In genomic region chr1:20589331-20590312, GRCh38 we compare ENCODE assay signal across 11 cellular contexts. TPM values are rescaled to one million over a fixed set of nuclear protein-coding genes. Genes with fewer than 3 reads are reported as not detected.
A peak's percentile ranks its signal among the peaks of the same experiment; 100 is the strongest.
DNase-seq lines count a peak whose midpoint lies in the region; ATAC-seq, FAIRE-seq and TF ChIP-seq lines count a peak whose summit lies in the region.
"Had no signal": no experiment of that assay in that cellular context is flagged by ENCODE, and none has a peak within 500 bp of the region (broad histone marks: within the 10 kb centered on the region; RNA-seq: fewer than 3 reads in every experiment).

No MANE protein-coding gene starts in this region.

- peak overlapping the region; percentile 25 for H3K4me2 ChIP-seq in astrocyte (ENCODE audit: low read length)

- TF ChIP-seq CTCF in HFFc6 (IDR thresholded peaks at IDR 0.05) (no peak), astrocyte (IDR thresholded peaks at IDR 0.05; ENCODE audit: insufficient read depth, low read depth, low read length) (no peak), progenitor cell of endocrine pancreas (IDR thresholded peaks at IDR 0.05; ENCODE audit: unreplicated experiment) (no peak)

- no peaks in the 10 kb centered on the region for H3K79me2 ChIP-seq in astrocyte (ENCODE audit: insufficient read depth, low read length)

- POLR2A ChIA-PET in activated CD4-positive, alpha-beta T cell treated with anti-CD3 and anti-CD28 coated beads for 36 hours (lab: Charles Lee): no interaction called here

- no peaks in the 10 kb centered on the region for H3K9me3 ChIP-seq in astrocyte (ENCODE audit: insufficient read depth, low read depth, low read length)
- H3K9me3 ChIP-seq in skeletal muscle tissue (ENCODE audit: control insufficient read depth in 3 of 3, low read length in 3 of 3): no peaks in the 10 kb centered on the region

- intact Hi-C loops in activated CD4-positive, alpha-beta T cell treated with anti-CD3 and anti-CD28 coated beads for 36 hours (cut with DNase I, micrococcal nuclease): no loop called here

- H3K36me3 Mint-ChIP-seq in HFFc6 (ENCODE audit: low read depth) (no peaks in the 10 kb centered on the region), astrocyte (ENCODE audit: low read depth, unreplicated experiment) (no peaks in the 10 kb centered on the region), immature natural killer cell (no peaks in the 10 kb centered on the region), progenitor cell of endocrine pancreas (ENCODE audit: insufficient read depth) (no peaks in the 10 kb centered on the region)
- H3K36me3 Mint-ChIP-seq in activated CD4-positive, alpha-beta T cell treated with anti-CD3 and anti-CD28 coated beads for 36 hours (ENCODE audit: low read depth): no peaks in the 10 kb centered on the region
- H3K36me3 Mint-ChIP-seq: activated naive CD8-positive, alpha-beta T cell treated with anti-CD3 and anti-CD28 coated beads, Interleukin-2, amount 10 ng/mL, durations not matched to agents 7 days and 5 days had no signal

- H3K4me1 ChIP-seq in astrocyte (ENCODE audit: insufficient read depth, low read length) (peaks cover 11% of the 10 kb centered on the region), skeletal muscle tissue (ENCODE audit: control insufficient read depth in 3 of 3, insufficient read depth in 3 of 3, low read length in 3 of 3) (peaks cover 4 to 16% (median 7%) of the 10 kb centered on the region in 3 donors)

- CTCF ChIA-PET in activated CD4-positive, alpha-beta T cell treated with anti-CD3 and anti-CD28 coated beads for 36 hours (lab: Charles Lee): interaction anchor here (0.7 to 1.8 kb wide), 2 partner anchors 15 to 66 kb away, joined by 3 to 4 read pairs; no protein-coding TSS in a partner anchor

- H3K4me3 Mint-ChIP-seq in HFFc6 (peak overlapping the region; percentile 84), astrocyte (ENCODE audit: unreplicated experiment) (no peak overlapping the region), immature natural killer cell (peak overlapping the region in 4 of 5 donors; percentile 21 to 66 (median 42)), progenitor cell of endocrine pancreas (ENCODE audit: low read depth) (no peak overlapping the region)
- H3K4me3 Mint-ChIP-seq in activated CD4-positive, alpha-beta T cell treated with anti-CD3 and anti-CD28 coated beads for 36 hours: no peak overlapping the region
- H3K4me3 Mint-ChIP-seq: activated naive CD8-positive, alpha-beta T cell treated with anti-CD3 and anti-CD28 coated beads, Interleukin-2, amount 10 ng/mL, durations not matched to agents 7 days and 5 days had no signal

- H3K27ac ChIP-seq in astrocyte (ENCODE audit: low read depth, low read length) (no peak overlapping the region), skeletal muscle tissue (ENCODE audit: low read depth, low read length) (no peak overlapping the region)

- no peak for ATAC-seq in activated CD4-positive, alpha-beta T cell treated with anti-CD3 and anti-CD28 coated beads for 36 hours

- H3K27me3 ChIP-seq in astrocyte (ENCODE audit: insufficient read depth, low read length) (peaks cover 3% of the 10 kb centered on the region), skeletal muscle tissue (ENCODE audit: control insufficient read depth in 3 of 3, insufficient read depth in 3 of 3, low read length in 3 of 3) (peaks cover 22 to 51% (median 29%) of the 10 kb centered on the region in 3 donors)

- H4K20me1 ChIP-seq in astrocyte (ENCODE audit: insufficient read depth, low read length): no peaks in the 10 kb centered on the region

- peaks cover 6% of the 10 kb centered on the region for H3K27me3 Mint-ChIP-seq in HFFc6 (ENCODE audit: insufficient read depth)
- H3K27me3 Mint-ChIP-seq in astrocyte (ENCODE audit: low read depth, unreplicated experiment): peaks cover 46% of the 10 kb centered on the region
- peaks cover 13 to 24% (median 18%) of the 10 kb centered on the region in 3 donors for H3K27me3 Mint-ChIP-seq in immature natural killer cell (ENCODE audit: low read depth in 3 of 3)
- peaks cover 42% of the 10 kb centered on the region for H3K27me3 Mint-ChIP-seq in progenitor cell of endocrine pancreas
- H3K27me3 Mint-ChIP-seq in activated CD4-positive, alpha-beta T cell treated with anti-CD3 and anti-CD28 coated beads for 36 hours: peaks cover 55% of the 10 kb centered on the region

- H3K9me3 Mint-ChIP-seq in HFFc6 (no peaks in the 10 kb centered on the region), astrocyte (ENCODE audit: unreplicated experiment) (no peaks in the 10 kb centered on the region), immature natural killer cell (peaks cover 0 to 2% (median 0%) of the 10 kb centered on the region in 6 donors), progenitor cell of endocrine pancreas (ENCODE audit: low read depth) (no peaks in the 10 kb centered on the region)
- H3K9me3 Mint-ChIP-seq in activated CD4-positive, alpha-beta T cell treated with anti-CD3 and anti-CD28 coated beads for 36 hours (ENCODE audit: low read depth): no peaks in the 10 kb centered on the region
- H3K9me3 Mint-ChIP-seq: activated naive CD8-positive, alpha-beta T cell treated with anti-CD3 and anti-CD28 coated beads, Interleukin-2, amount 10 ng/mL, durations not matched to agents 7 days and 5 days had no signal

- peak overlapping the region; percentile 50 for H2AFZ ChIP-seq in astrocyte (ENCODE audit: low read depth, low read length)

- H3K36me3 ChIP-seq in astrocyte (ENCODE audit: insufficient read depth, low read length) (no peaks in the 10 kb centered on the region), skeletal muscle tissue (ENCODE audit: control insufficient read depth in 3 of 3, insufficient read depth in 3 of 3, low read length in 3 of 3) (no peaks in the 10 kb centered on the region)

- H3K4me3 ChIP-seq in astrocyte (ENCODE audit: insufficient read depth, low read depth, low read length): no peak overlapping the region
- peak overlapping the region; percentile 50 to 57 (median 52) for H3K4me3 ChIP-seq in skeletal muscle tissue (ENCODE audit: low read length in 3 of 3)

- FAIRE-seq in astrocyte (lab: Jason Lieb, UNC): peak; percentile 17

- H3K27ac Mint-ChIP-seq in HFFc6 (peak overlapping the region; percentile 27), astrocyte (ENCODE audit: unreplicated experiment) (no peak overlapping the region), immature natural killer cell (peak overlapping the region in 2 of 6 donors; percentile 58 to 73), progenitor cell of endocrine pancreas (no peak overlapping the region)
- no peak overlapping the region for H3K27ac Mint-ChIP-seq in activated CD4-positive, alpha-beta T cell treated with anti-CD3 and anti-CD28 coated beads for 36 hours
- H3K27ac Mint-ChIP-seq: activated naive CD8-positive, alpha-beta T cell treated with anti-CD3 and anti-CD28 coated beads, Interleukin-2, amount 10 ng/mL, durations not matched to agents 7 days and 5 days had no signal

- peaks cover 41% of the 10 kb centered on the region for H3K4me1 Mint-ChIP-seq in HFFc6 (ENCODE audit: low read depth)
- H3K4me1 Mint-ChIP-seq in astrocyte (ENCODE audit: low read depth, unreplicated experiment): peaks cover 3% of the 10 kb centered on the region
- peaks cover 21 to 24% of the 10 kb centered on the region in 2 donors for H3K4me1 Mint-ChIP-seq in immature natural killer cell
- H3K4me1 Mint-ChIP-seq in progenitor cell of endocrine pancreas (ENCODE audit: low read depth): peaks cover 12% of the 10 kb centered on the region
- peaks cover 6% of the 10 kb centered on the region for H3K4me1 Mint-ChIP-seq in activated CD4-positive, alpha-beta T cell treated with anti-CD3 and anti-CD28 coated beads for 36 hours

- DNase-seq in HFFc6: peak; percentile 29
- DNase-seq in astrocyte (ENCODE audit: low read depth): peak; percentile 54
- DNase-seq in immature natural killer cell: peak; percentile 20 to 36 (median 30)
- no peak for DNase-seq in progenitor cell of endocrine pancreas (ENCODE audit: low spot score, unreplicated experiment)
- DNase-seq in NCI-H2107 treated with DMSO at 0.1 percent for 48 hours (lab: John Stamatoyannopoulos, UW; ENCODE audit: unreplicated experiment): no peak
- DNase-seq in activated CD4-positive, alpha-beta T cell treated with anti-CD3 and anti-CD28 coated beads for 36 hours: no peak
- no peak for DNase-seq in GDM1 (lab: John Stamatoyannopoulos, UW)
- DNase-seq: activated naive CD8-positive, alpha-beta T cell treated with anti-CD3 and anti-CD28 coated beads, Interleukin-2, amount 10 ng/mL, durations not matched to agents 7 days and 5 days; occipital lobe; SW 1271 had no signal

- no peak overlapping the region for H3K9ac ChIP-seq in astrocyte (ENCODE audit: low read length)
- H3K9ac ChIP-seq in skeletal muscle tissue (ENCODE audit: low read depth in 1 of 3, low read length in 3 of 3): peak overlapping the region in 2 of 3 donors; percentile 1 to 40

RNA-seq across cellular contexts. Expression of gene CDA, which starts 0.7 kb away (rescaled TPM):
- 10 to 100 TPM in 4 of 6 experiments, 1 to 10 TPM in 2; 6.7 to 15.4 (median 13.3) TPM for total RNA-seq in HFFc6 (2021; fragmentation: NEBNext Ultra II Directional; extraction: Animal tissue kit (Norgen Biotek cat#: 25700))
- total RNA-seq in astrocyte (not detected in 2 replicates), skeletal muscle tissue (not detected), progenitor cell of endocrine pancreas (not detected in 2 replicates)
- under 1 TPM in 1 of 3 donors, not detected in 2; 0.30 TPM for polyA plus RNA-seq in immature natural killer cell
- not detected for total RNA-seq in activated CD4-positive, alpha-beta T cell treated with anti-CD3 and anti-CD28 coated beads for 36 hours
- total RNA-seq: activated naive CD8-positive, alpha-beta T cell treated with anti-CD3 and anti-CD28 coated beads, Interleukin-2, amount 10 ng/mL, durations not matched to agents 7 days and 5 days; occipital lobe had no signal

RNA-seq across cellular contexts. Expression of gene FAM43B, which starts 37.2 kb away (rescaled TPM):
- under 1 TPM in 1 of 6 experiments, not detected in 5; 0.07 TPM for total RNA-seq in HFFc6 (2021; fragmentation: NEBNext Ultra II Directional; extraction: Animal tissue kit (Norgen Biotek cat#: 25700))
- 0.22 and 0.27 TPM in 2 replicates for total RNA-seq in astrocyte
- polyA plus RNA-seq in immature natural killer cell: not detected
- total RNA-seq in skeletal muscle tissue: 0.52 TPM
- total RNA-seq in progenitor cell of endocrine pancreas: 0.10 and 0.16 TPM in 2 replicates
- total RNA-seq in activated CD4-positive, alpha-beta T cell treated with anti-CD3 and anti-CD28 coated beads for 36 hours: not detected
- total RNA-seq: activated naive CD8-positive, alpha-beta T cell treated with anti-CD3 and anti-CD28 coated beads, Interleukin-2, amount 10 ng/mL, durations not matched to agents 7 days and 5 days had no signal

RNA-seq across cellular contexts. Expression of gene PINK1, which starts 43.6 kb away (rescaled TPM):
- 100 to 1,000 TPM in 3 of 6 experiments, 10 to 100 TPM in 3; 89.9 to 134 (median 99.1) TPM for total RNA-seq in HFFc6 (2021; fragmentation: NEBNext Ultra II Directional; extraction: Animal tissue kit (Norgen Biotek cat#: 25700))
- 25.0 and 25.6 TPM in 2 replicates for total RNA-seq in astrocyte
- 10 to 100 TPM; 25.5 to 40.5 (median 34.4) TPM for polyA plus RNA-seq in immature natural killer cell
- total RNA-seq in skeletal muscle tissue: 56.4 TPM
- total RNA-seq in progenitor cell of endocrine pancreas: 25.0 and 28.0 TPM in 2 replicates
- total RNA-seq in activated CD4-positive, alpha-beta T cell treated with anti-CD3 and anti-CD28 coated beads for 36 hours: 1 to 10 TPM; 2.5 to 3.2 TPM

Comparison
In these comparisons a context has a peak if more than half of its experiments do, and no peak if none do; other contexts are left out.
1. DNase-seq: peak in HFFc6 (single experiment), astrocyte (single experiment) and immature natural killer cell (3 of 3); none in progenitor cell of endocrine pancreas (single experiment), NCI-H2107 treated with DMSO at 0.1 percent for 48 hours (single experiment), activated CD4-positive, alpha-beta T cell treated with anti-CD3 and anti-CD28 coated beads for 36 hours (single experiment) and GDM1 (single experiment).
2. H3K4me3 Mint-ChIP-seq: peak in HFFc6 (single experiment) and immature natural killer cell (4 of 5); none in astrocyte (single experiment), progenitor cell of endocrine pancreas (single experiment) and activated CD4-positive, alpha-beta T cell treated with anti-CD3 and anti-CD28 coated beads for 36 hours (single experiment).